Comparison of ENCODE assay signal across 8 cellular contexts in the genomic region with DNA sequence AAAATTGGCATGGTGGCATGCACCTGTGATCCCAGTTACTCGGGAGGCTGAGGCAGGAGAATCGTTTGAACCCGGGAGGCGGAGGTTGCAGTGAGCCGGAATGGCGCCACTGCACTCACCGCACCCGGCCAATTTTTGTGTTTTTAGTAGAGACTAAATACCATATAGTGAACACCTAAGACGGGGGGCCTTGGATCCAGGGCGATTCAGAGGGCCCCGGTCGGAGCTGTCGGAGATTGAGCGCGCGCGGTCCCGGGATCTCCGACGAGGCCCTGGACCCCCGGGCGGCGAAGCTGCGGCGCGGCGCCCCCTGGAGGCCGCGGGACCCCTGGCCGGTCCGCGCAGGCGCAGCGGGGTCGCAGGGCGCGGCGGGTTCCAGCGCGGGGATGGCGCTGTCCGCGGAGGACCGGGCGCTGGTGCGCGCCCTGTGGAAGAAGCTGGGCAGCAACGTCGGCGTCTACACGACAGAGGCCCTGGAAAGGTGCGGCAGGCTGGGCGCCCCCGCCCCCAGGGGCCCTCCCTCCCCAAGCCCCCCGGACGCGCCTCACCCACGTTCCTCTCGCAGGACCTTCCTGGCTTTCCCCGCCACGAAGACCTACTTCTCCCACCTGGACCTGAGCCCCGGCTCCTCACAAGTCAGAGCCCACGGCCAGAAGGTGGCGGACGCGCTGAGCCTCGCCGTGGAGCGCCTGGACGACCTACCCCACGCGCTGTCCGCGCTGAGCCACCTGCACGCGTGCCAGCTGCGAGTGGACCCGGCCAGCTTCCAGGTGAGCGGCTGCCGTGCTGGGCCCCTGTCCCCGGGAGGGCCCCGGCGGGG. TPM values are rescaled to one million over a fixed set of nuclear protein-coding genes. Genes with fewer than 3 reads are reported as not detected.
DNase-seq lines count a peak whose midpoint lies in the region; ATAC-seq, FAIRE-seq and TF ChIP-seq lines count a peak whose summit lies in the region.

A gene (plus strand): TSS at position 359 of the 820 bp plus-strand sequence. CDS start 28 bp downstream, at position 387.

- ATAC-seq in activated CD8-positive, alpha-beta T cell treated with anti-CD3 and anti-CD28 coated beads for 36 hours, result peak; percentile 22
- ATAC-seq in pancreas, result peak; percentile 15 to 46 (median 37)
- no peak for ATAC-seq in GM18909 (IDR thresholded peaks at IDR 0.05; ENCODE audit: poor library complexity, unreplicated experiment)

- H3K36me3 Mint-ChIP-seq in activated CD8-positive, alpha-beta T cell treated with anti-CD3 and anti-CD28 coated beads for 36 hours (ENCODE audit: low read depth), result peaks cover 3% of the 10 kb centered on the region

- peaks cover 5 to 18% (median 13%) of the 10 kb centered on the region in 10 experiments; a peak in 17 of 20 replicates for H3K4me1 ChIP-seq in BLaER1 treated with 17β-estradiol and CSF1 and Interleukin-3, amounts not matched to agents 10 nM and 100 nM
- H3K4me1 ChIP-seq in pancreas, result peaks cover 10 to 14% (median 10%) of the 10 kb centered on the region in 3 donors

- FAIRE-seq in pancreas (lab: Jason Lieb, UNC), result no peak

- H3K9me3 Mint-ChIP-seq in activated CD8-positive, alpha-beta T cell treated with anti-CD3 and anti-CD28 coated beads for 36 hours, result no peaks in the 10 kb centered on the region

- no peak within 1 kb of the TSS for H3K27ac Mint-ChIP-seq in activated CD8-positive, alpha-beta T cell treated with anti-CD3 and anti-CD28 coated beads for 36 hours

- peaks cover 57 to 66% (median 63%) of the 10 kb centered on the region in 11 experiments for H3K27me3 ChIP-seq in BLaER1 treated with 17β-estradiol and CSF1 and Interleukin-3, amounts not matched to agents 10 nM and 100 nM
- peaks cover 3 to 20% (median 12%) of the 10 kb centered on the region in 4 donors for H3K27me3 ChIP-seq in pancreas

- no peaks in the 10 kb centered on the region for H3K9me3 ChIP-seq in BLaER1 treated with 17β-estradiol and CSF1 and Interleukin-3, amounts not matched to agents 10 nM and 100 nM (replicated peaks in 1 of 11)
- no peaks in the 10 kb centered on the region for H3K9me3 ChIP-seq in pancreas

- peak; percentile 57 for DNase-seq in HPDE6-E6E7 (ENCODE audit: extremely low spot score)
- DNase-seq in activated CD8-positive, alpha-beta T cell treated with anti-CD3 and anti-CD28 coated beads for 36 hours, result peak; percentile 56
- peak; percentile 25 for DNase-seq in fibroblast of pulmonary artery (ENCODE audit: low read depth)
- peak in 2 of 6 donors; percentile 40 to 76 for DNase-seq in pancreas
- no peak for DNase-seq in NCI-H2081 (lab: John Stamatoyannopoulos, UW)
- DNase-seq in NCI-H2107 treated with DMSO at 0.1 percent for 48 hours (lab: John Stamatoyannopoulos, UW; ENCODE audit: unreplicated experiment), result no peak

- peaks cover 13 to 28% (median 14%) of the 10 kb centered on the region in 11 experiments; a peak in 20 of 22 replicates for H3K36me3 ChIP-seq in BLaER1 treated with 17β-estradiol and CSF1 and Interleukin-3, amounts not matched to agents 10 nM and 100 nM
- no peaks in the 10 kb centered on the region for H3K36me3 ChIP-seq in pancreas

- peaks cover 7% of the 10 kb centered on the region for H3K4me1 Mint-ChIP-seq in activated CD8-positive, alpha-beta T cell treated with anti-CD3 and anti-CD28 coated beads for 36 hours (ENCODE audit: low read depth)

- H3K4me3 ChIP-seq in BLaER1 treated with 17β-estradiol and CSF1 and Interleukin-3, amounts not matched to agents 10 nM and 100 nM, result peak within 1 kb of the TSS in 9 of 10 experiments; percentile 37 to 63 (median 50); a peak in 16 of 20 replicates
- H3K4me3 ChIP-seq in fibroblast of pulmonary artery (replicated peaks; ENCODE audit: low read depth, low read length) (peak within 1 kb of the TSS; percentile 28), pancreas (peak within 1 kb of the TSS in 1 of 4 donors; percentile 33)

- H3K9ac ChIP-seq in BLaER1 treated with 17β-estradiol and CSF1 and Interleukin-3, amounts not matched to agents 10 nM and 100 nM, result peak within 1 kb of the TSS in 7 of 11 experiments; percentile 18 to 65 (median 48); a peak in 12 of 22 replicates

- H4K20me1 ChIP-seq in BLaER1 treated with 17β-estradiol and CSF1 and Interleukin-3, amounts not matched to agents 10 nM and 100 nM, result peaks cover 0 to 85% (median 71%) of the 10 kb centered on the region in 11 experiments; a peak in 19 of 22 replicates

- TF ChIP-seq CTCF in activated CD8-positive, alpha-beta T cell treated with anti-CD3 and anti-CD28 coated beads for 36 hours (IDR thresholded peaks at IDR 0.05), result peak; percentile 81
- no peak for TF ChIP-seq CTCF in fibroblast of pulmonary artery (IDR thresholded peaks at IDR 0.05; ENCODE audit: low read length, missing control alignments)
- TF ChIP-seq CTCF in pancreas (IDR thresholded peaks at IDR 0.05), result no peak

- peaks cover 27% of the 10 kb centered on the region for H3K27me3 Mint-ChIP-seq in activated CD8-positive, alpha-beta T cell treated with anti-CD3 and anti-CD28 coated beads for 36 hours

- H3K27ac ChIP-seq in BLaER1 treated with 17β-estradiol and CSF1 and Interleukin-3, amounts not matched to agents 10 nM and 100 nM, result no peak within 1 kb of the TSS
- H3K27ac ChIP-seq in pancreas, result no peak within 1 kb of the TSS

- CTCF ChIA-PET in activated CD8-positive, alpha-beta T cell treated with anti-CD3 and anti-CD28 coated beads for 36 hours (lab: Charles Lee), result interaction anchor here (0.7 to 4.1 kb wide), 13 partner anchors 13 to 118 kb away, joined by 3 to 33 read pairs (median 5); no protein-coding TSS in a partner anchor

- H3K4me2 ChIP-seq in BLaER1 treated with 17β-estradiol and CSF1 and Interleukin-3, amounts not matched to agents 10 nM and 100 nM, result peak within 1 kb of the TSS; percentile 80 to 100 (median 93)

- intact Hi-C loops in activated CD8-positive, alpha-beta T cell treated with anti-CD3 and anti-CD28 coated beads for 36 hours (cut with micrococcal nuclease), result loop anchor here (5.0 kb wide), 1 partner anchor 73 kb away; no protein-coding TSS in a partner anchor
- intact Hi-C loops in pancreas (cut with DNase I), result no loop called here

- 7% methylated on average over 69 to 83 of the region's 83 CpGs for WGBS in pancreas, 2 donors

- peak within 1 kb of the TSS; percentile 40 for H3K4me3 Mint-ChIP-seq in activated CD8-positive, alpha-beta T cell treated with anti-CD3 and anti-CD28 coated beads for 36 hours

- POLR2A ChIA-PET in activated CD8-positive, alpha-beta T cell treated with anti-CD3 and anti-CD28 coated beads for 36 hours (lab: Charles Lee), result interaction anchor here (0.8 to 1.1 kb wide), 3 partner anchors 12 to 109 kb away, joined by 3 to 4 read pairs (median 3); no protein-coding TSS in a partner anchor

RNA-seq across cellular contexts. Expression of the gene that starts here (rescaled TPM):
- 1 to 10 TPM; 2.2 to 3.2 TPM for total RNA-seq in activated CD8-positive, alpha-beta T cell treated with anti-CD3 and anti-CD28 coated beads for 36 hours
- total RNA-seq in pancreas, result under 1 TPM in 1 of 6 donors, not detected in 5; 0.32 TPM
- polyA plus RNA-seq in pancreas, result not detected

Comparison
In these comparisons a context has a peak if more than half of its experiments do, and no peak if none do; other contexts are left out.
1. Peak in ATAC-seq in pancreas; RNA of the gene not detected or under 1 TPM.
2. DNase-seq: peak in HPDE6-E6E7 (single experiment), activated CD8-positive, alpha-beta T cell treated with anti-CD3 and anti-CD28 coated beads for 36 hours (single experiment) and fibroblast of pulmonary artery (single experiment); none in NCI-H2081 (0 of 2) and NCI-H2107 treated with DMSO at 0.1 percent for 48 hours (single experiment).